ENCODE assay signal across 11 cellular contexts in the genomic region with DNA sequence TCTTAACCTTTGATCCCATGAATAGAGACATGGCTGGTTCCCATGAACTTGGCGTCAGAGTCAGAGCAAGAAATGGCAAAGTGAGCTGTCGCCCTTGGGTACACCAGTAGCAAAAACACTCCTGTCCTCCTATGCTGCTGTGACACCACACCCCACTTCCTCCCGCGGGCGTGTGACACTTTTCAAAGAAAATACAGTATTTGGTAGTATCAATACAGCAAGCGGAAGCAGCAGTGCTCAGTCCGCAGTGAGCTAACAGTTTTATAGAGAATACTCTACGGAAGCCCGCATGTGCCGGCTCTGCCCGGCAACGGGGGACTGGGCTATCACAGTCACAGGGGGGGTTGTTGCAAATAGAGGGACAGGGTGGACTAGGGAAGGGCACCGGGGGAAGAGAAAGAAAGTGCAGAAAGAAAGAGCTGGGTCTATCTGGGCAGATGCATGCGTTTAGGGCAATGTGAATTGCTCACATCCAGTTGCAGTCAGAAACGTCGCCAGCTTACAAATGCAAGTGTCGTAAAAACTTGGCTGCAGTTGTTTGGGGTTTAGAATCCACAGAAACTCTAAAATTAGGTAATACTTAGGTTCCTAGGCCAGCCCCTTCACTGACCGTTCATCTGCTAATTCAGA. TPM values are rescaled to one million over a fixed set of nuclear protein-coding genes. Genes with fewer than 3 reads are reported as not detected.
DNase-seq lines count a peak whose midpoint lies in the region; ATAC-seq and TF ChIP-seq lines count a peak whose summit lies in the region.
"Had no signal": no experiment of that assay in that cellular context is flagged by ENCODE, and none has a peak within 500 bp of the region (broad histone marks: within the 10 kb centered on the region; RNA-seq: fewer than 3 reads in every experiment).

No MANE protein-coding gene starts in this region.

- 81 to 86% (median 81%) methylated on average over 18 of the region's 18 CpGs for WGBS in ovary, 3 donors

- H3K4me1 Mint-ChIP-seq in activated T-cell treated with anti-CD3 and anti-CD28 coated beads, Interleukin-2, amount 50 U/mL, for 4 hours (ENCODE audit: low read depth) = peaks cover 84% of the 10 kb centered on the region

- H3K4me1 ChIP-seq in lower lobe of right lung (no peaks in the 10 kb centered on the region), ovary (ENCODE audit: insufficient read depth) (no peaks in the 10 kb centered on the region)
- H3K4me1 ChIP-seq: uterus had no signal

- ATAC-seq in activated T-cell treated with anti-CD3 and anti-CD28 coated beads, Interleukin-2, amount 50 U/mL, for 4 hours = peak; percentile 91 to 96
- ATAC-seq in lower lobe of right lung (peak; percentile 53 to 55), HG02981 (IDR thresholded peaks at IDR 0.05; ENCODE audit: unreplicated experiment) (no peak), HG03039 (IDR thresholded peaks at IDR 0.05; ENCODE audit: unreplicated experiment) (no peak), GM21526 (IDR thresholded peaks at IDR 0.05; ENCODE audit: low FRiP score, unreplicated experiment) (no peak)

- no peak overlapping the region for H3K4me3 ChIP-seq in lower lobe of right lung
- H3K4me3 ChIP-seq in ovary = no peak overlapping the region
- H3K4me3 ChIP-seq: PC-9, uterus had no signal

- peak; percentile 60 for DNase-seq in T-helper 22 cell (ENCODE audit: low read depth)
- DNase-seq in activated T-cell treated with anti-CD3 and anti-CD28 coated beads, Interleukin-2, amount 50 U/mL, for 4 hours = peak; percentile 71
- no peak for DNase-seq in lower lobe of right lung
- DNase-seq in stimulated activated CD8-positive, alpha-beta memory T cell treated with anti-CD3 and anti-CD28 coated beads, Interleukin-2, amount 100 ng/mL, for 1 hour (ENCODE audit: low read depth in 2 of 2) = peak; percentile 37 to 52
- DNase-seq in ovary = no peak
- DNase-seq: NCI-H146, PC-9 had no signal

- TF ChIP-seq CTCF in lower lobe of right lung (IDR thresholded peaks at IDR 0.05) = no peak
- no peak for TF ChIP-seq CTCF in ovary (IDR thresholded peaks at IDR 0.05)

- peaks cover 27% of the 10 kb centered on the region for H3K36me3 Mint-ChIP-seq in activated T-cell treated with anti-CD3 and anti-CD28 coated beads, Interleukin-2, amount 50 U/mL, for 4 hours (ENCODE audit: insufficient read depth)

- H3K27ac ChIP-seq in lower lobe of right lung = no peak overlapping the region
- no peak overlapping the region for H3K27ac ChIP-seq in ovary
- H3K27ac ChIP-seq: PC-9, uterus had no signal

- TF ChIP-seq POLR2A in ovary (IDR thresholded peaks at IDR 0.05) = no peak

- H3K9me3 ChIP-seq in lower lobe of right lung = no peaks in the 10 kb centered on the region
- no peaks in the 10 kb centered on the region for H3K9me3 ChIP-seq in ovary
- H3K9me3 ChIP-seq: uterus had no signal

- H3K9me3 Mint-ChIP-seq in activated T-cell treated with anti-CD3 and anti-CD28 coated beads, Interleukin-2, amount 50 U/mL, for 4 hours = no peaks in the 10 kb centered on the region

- peak overlapping the region; percentile 85 for H3K4me3 Mint-ChIP-seq in activated T-cell treated with anti-CD3 and anti-CD28 coated beads, Interleukin-2, amount 50 U/mL, for 4 hours

- H3K27me3 ChIP-seq in lower lobe of right lung (ENCODE audit: low read depth) (no peaks in the 10 kb centered on the region), ovary (no peaks in the 10 kb centered on the region)
- H3K27me3 ChIP-seq: uterus had no signal

- no peak for TF ChIP-seq EP300 in ovary (IDR thresholded peaks at IDR 0.05)

- no peaks in the 10 kb centered on the region for H3K27me3 Mint-ChIP-seq in activated T-cell treated with anti-CD3 and anti-CD28 coated beads, Interleukin-2, amount 50 U/mL, for 4 hours (ENCODE audit: low read depth)

- no peaks in the 10 kb centered on the region for H3K36me3 ChIP-seq in lower lobe of right lung
- no peaks in the 10 kb centered on the region for H3K36me3 ChIP-seq in ovary
- H3K36me3 ChIP-seq: uterus had no signal

- intact Hi-C loops in lower lobe of right lung (cut with DNase I) (no loop called here), ovary (cut with DNase I) (no loop called here)

RNA-seq across cellular contexts. Expression of a gene that starts 49.8 kb away (rescaled TPM):
- 10 to 100 TPM; 21.4 to 26.2 (median 22.3) TPM for total RNA-seq in activated T-cell treated with anti-CD3 and anti-CD28 coated beads, Interleukin-2, amount 50 U/mL, for 4 hours
- total RNA-seq in lower lobe of right lung (8.1 TPM), ovary (1 to 10 TPM in 4 of 7 donors, under 1 TPM in 3; 0.71 to 3.6 (median 1.1) TPM)
- 1 to 10 TPM in 1 of 2 donors, under 1 TPM in 1; 0.90 to 3.0 TPM for polyA plus RNA-seq in ovary

Comparison
In these comparisons a context has a peak if more than half of its experiments do, and no peak if none do; other contexts are left out.
1. DNase-seq: peak in T-helper 22 cell (single experiment), activated T-cell treated with anti-CD3 and anti-CD28 coated beads, Interleukin-2, amount 50 U/mL, for 4 hours (single experiment) and stimulated activated CD8-positive, alpha-beta memory T cell treated with anti-CD3 and anti-CD28 coated beads, Interleukin-2, amount 100 ng/mL, for 1 hour (2 of 2); none in lower lobe of right lung (single experiment) and ovary (0 of 5).
2. ATAC-seq: peak in activated T-cell treated with anti-CD3 and anti-CD28 coated beads, Interleukin-2, amount 50 U/mL, for 4 hours (2 of 2) and lower lobe of right lung (2 of 2); none in HG02981 (single experiment), HG03039 (single experiment) and GM21526 (single experiment).